9 cellular contexts compared by ENCODE assay signal in genomic region chr7:105808703-105809590, GRCh38.
DNase-seq lines count a peak whose midpoint lies in the region; ATAC-seq, FAIRE-seq and TF ChIP-seq lines count a peak whose summit lies in the region.
"Had no signal": no experiment of that assay in that cellular context is flagged by ENCODE, and none has a peak within 500 bp of the region (broad histone marks: within the 10 kb centered on the region; RNA-seq: fewer than 3 reads in every experiment).

No MANE protein-coding gene starts in this region.

- peaks cover 26% of the 10 kb centered on the region for H3K36me3 Mint-ChIP-seq in activated naive CD4-positive, alpha-beta T cell treated with anti-CD3 and anti-CD28 coated beads, Interleukin-2, amount 10 ng/mL, durations not matched to agents 7 days and 5 days
- H3K36me3 Mint-ChIP-seq in chondrocyte (ENCODE audit: low read depth) = peaks cover 6% of the 10 kb centered on the region

- H3K4me3 Mint-ChIP-seq in activated naive CD4-positive, alpha-beta T cell treated with anti-CD3 and anti-CD28 coated beads, Interleukin-2, amount 10 ng/mL, durations not matched to agents 7 days and 5 days = peak overlapping the region; percentile 0
- H3K4me3 Mint-ChIP-seq in chondrocyte (ENCODE audit: unreplicated experiment) = no peak overlapping the region

- H3K36me3 ChIP-seq in pancreas = no peaks in the 10 kb centered on the region

- CTCF ChIA-PET in activated naive CD4-positive, alpha-beta T cell treated with anti-CD3 and anti-CD28 coated beads, Interleukin-2, amount 10 ng/mL, durations not matched to agents 7 days and 5 days (lab: Charles Lee) = interaction anchor here (1.0 to 4.0 kb wide), 4 partner anchors 43 to 152 kb away, joined by 4 to 18 read pairs (median 12); no protein-coding TSS in a partner anchor

- DNase-seq in DMS53 (lab: John Stamatoyannopoulos, UW) (peak; percentile 40), DMS53 treated with DMSO at 0.1 percent for 48 hours (lab: John Stamatoyannopoulos, UW; ENCODE audit: unreplicated experiment) (no peak), SK-MEL-5 (ENCODE audit: low read depth, low spot score) (peak; percentile 57), pancreas (no peak), DMS79 (lab: John Stamatoyannopoulos, UW) (no peak), chondrocyte (ENCODE audit: low spot score) (no peak)
- peak; percentile 87 for DNase-seq in activated naive CD4-positive, alpha-beta T cell treated with anti-CD3 and anti-CD28 coated beads, Interleukin-2, amount 10 ng/mL, durations not matched to agents 7 days and 5 days

- FAIRE-seq in pancreas (lab: Jason Lieb, UNC) = no peak

- peak overlapping the region; percentile 95 for H3K27ac Mint-ChIP-seq in activated naive CD4-positive, alpha-beta T cell treated with anti-CD3 and anti-CD28 coated beads, Interleukin-2, amount 10 ng/mL, durations not matched to agents 7 days and 5 days
- H3K27ac Mint-ChIP-seq in chondrocyte (ENCODE audit: unreplicated experiment) = no peak overlapping the region

- H3K4me3 ChIP-seq in pancreas = no peak overlapping the region

- WGBS in pancreas, 2 donors = 89 to 93% methylated on average over 8 of the region's 8 CpGs

- H3K27me3 Mint-ChIP-seq in activated naive CD4-positive, alpha-beta T cell treated with anti-CD3 and anti-CD28 coated beads, Interleukin-2, amount 10 ng/mL, durations not matched to agents 7 days and 5 days = peaks cover 6% of the 10 kb centered on the region
- no peaks in the 10 kb centered on the region for H3K27me3 Mint-ChIP-seq in chondrocyte (ENCODE audit: low read depth)

- H3K4me1 Mint-ChIP-seq in activated naive CD4-positive, alpha-beta T cell treated with anti-CD3 and anti-CD28 coated beads, Interleukin-2, amount 10 ng/mL, durations not matched to agents 7 days and 5 days = peaks cover 63% of the 10 kb centered on the region
- H3K4me1 Mint-ChIP-seq in chondrocyte (ENCODE audit: low read depth) = peaks cover 20% of the 10 kb centered on the region

- no peaks in the 10 kb centered on the region for H3K27me3 ChIP-seq in pancreas

- H3K9me3 Mint-ChIP-seq in activated naive CD4-positive, alpha-beta T cell treated with anti-CD3 and anti-CD28 coated beads, Interleukin-2, amount 10 ng/mL, durations not matched to agents 7 days and 5 days = peaks cover 4% of the 10 kb centered on the region
- no peaks in the 10 kb centered on the region for H3K9me3 Mint-ChIP-seq in chondrocyte (ENCODE audit: low read depth)

- in situ Hi-C loops in SK-MEL-5 (cut with HindIII; ENCODE audit: low pct_unique_long_range_greater_than_20kb, low sequenced_read_pairs) = no loop called here

- TF ChIP-seq CTCF in pancreas (IDR thresholded peaks at IDR 0.05) = no peak
- no peak for TF ChIP-seq CTCF in chondrocyte (IDR thresholded peaks at IDR 0.05)

- H3K27ac ChIP-seq in pancreas = no peak overlapping the region
- H3K27ac ChIP-seq: 22Rv1 had no signal

- intact Hi-C loops in pancreas (cut with DNase I) = no loop called here

- ATAC-seq in HG03060 (IDR thresholded peaks at IDR 0.05; ENCODE audit: low read depth, unreplicated experiment) (peak; percentile 99), pancreas (peak in 3 of 4 donors; percentile 49 to 67 (median 63))

- H3K9me3 ChIP-seq in pancreas = no peaks in the 10 kb centered on the region

- no peaks in the 10 kb centered on the region for H3K4me1 ChIP-seq in pancreas

Comparison
In these comparisons a context has a peak if more than half of its experiments do, and no peak if none do; other contexts are left out.
1. DNase-seq: peak in DMS53 (single experiment), SK-MEL-5 (single experiment) and activated naive CD4-positive, alpha-beta T cell treated with anti-CD3 and anti-CD28 coated beads, Interleukin-2, amount 10 ng/mL, durations not matched to agents 7 days and 5 days (single experiment); none in DMS53 treated with DMSO at 0.1 percent for 48 hours (single experiment), pancreas (0 of 6), DMS79 (single experiment) and chondrocyte (single experiment).